ENCODE assay signal across 13 cellular contexts in genomic region chr3:36381311-36381956, GRCh38. TPM values are rescaled to one million over a fixed set of nuclear protein-coding genes. Genes with fewer than 3 reads are reported as not detected.
DNase-seq lines count a peak whose midpoint lies in the region; ATAC-seq and TF ChIP-seq lines count a peak whose summit lies in the region.
"Had no signal": no experiment of that assay in that cellular context is flagged by ENCODE, and none has a peak within 500 bp of the region (broad histone marks: within the 10 kb centered on the region; RNA-seq: fewer than 3 reads in every experiment).

No MANE protein-coding gene starts in this region.

- H3K9me3 Mint-ChIP-seq in activated CD4-positive, alpha-beta T cell treated with anti-CD3 and anti-CD28 coated beads, Interleukin-2, amount 10 ng/mL, durations not matched to agents 7 days and 5 days: no peaks in the 10 kb centered on the region
- H3K9me3 Mint-ChIP-seq in activated CD4-positive, alpha-beta T cell treated with anti-CD3 and anti-CD28 coated beads, Interleukin-2, amount 10 ng/mL, durations not matched to agents 24 days and 14 days: no peaks in the 10 kb centered on the region
- no peaks in the 10 kb centered on the region for H3K9me3 Mint-ChIP-seq in WTC11

- H3K36me3 ChIP-seq in iPS-18a (ENCODE audit: control insufficient read depth, low read depth, low read length) (no peaks in the 10 kb centered on the region), thoracic aorta (no peaks in the 10 kb centered on the region)

- POLR2A ChIA-PET in activated CD4-positive, alpha-beta T cell treated with anti-CD3 and anti-CD28 coated beads, Interleukin-2, amount 10 ng/mL, durations not matched to agents 7 days and 5 days (lab: Charles Lee): no interaction called here
- POLR2A ChIA-PET in WTC11 (lab: Charles Lee): interaction anchor here (0.6 to 2.1 kb wide), 2 partner anchors 18 to 116 kb away, joined by 4 to 7 read pairs; no protein-coding TSS in a partner anchor

- CTCF ChIA-PET in activated CD4-positive, alpha-beta T cell treated with anti-CD3 and anti-CD28 coated beads, Interleukin-2, amount 10 ng/mL, durations not matched to agents 7 days and 5 days (lab: Charles Lee): no interaction called here
- CTCF ChIA-PET in WTC11 (lab: Charles Lee): interaction anchor here (1.2 to 1.3 kb wide), 2 partner anchors 257 to 415 kb away, joined by 3 to 4 read pairs; no protein-coding TSS in a partner anchor

- ATAC-seq in WTC11: peak; percentile 65
- ATAC-seq in thoracic aorta (ENCODE audit: insufficient number of reproducible peaks, low FRiP score, low read depth): no peak
- no peak for ATAC-seq in GM18861 (IDR thresholded peaks at IDR 0.05; ENCODE audit: unreplicated experiment)
- no peak for ATAC-seq in HG03196 (IDR thresholded peaks at IDR 0.05; ENCODE audit: unreplicated experiment)

- no peaks in the 10 kb centered on the region for H3K9me3 ChIP-seq in iPS-18a (ENCODE audit: control insufficient read depth, low read depth, low read length)
- no peaks in the 10 kb centered on the region for H3K9me3 ChIP-seq in thoracic aorta

- no peaks in the 10 kb centered on the region for H3K36me3 Mint-ChIP-seq in activated CD4-positive, alpha-beta T cell treated with anti-CD3 and anti-CD28 coated beads, Interleukin-2, amount 10 ng/mL, durations not matched to agents 7 days and 5 days (ENCODE audit: low read depth)
- H3K36me3 Mint-ChIP-seq in activated CD4-positive, alpha-beta T cell treated with anti-CD3 and anti-CD28 coated beads, Interleukin-2, amount 10 ng/mL, durations not matched to agents 24 days and 14 days (ENCODE audit: low read depth): no peaks in the 10 kb centered on the region
- H3K36me3 Mint-ChIP-seq in WTC11: peaks cover 2% of the 10 kb centered on the region

- no peak overlapping the region for H3K27ac ChIP-seq in iPS-18a (ENCODE audit: low read length)
- peak overlapping the region; percentile 31 to 58 for H3K27ac ChIP-seq in thoracic aorta

- peaks cover 36% of the 10 kb centered on the region for H3K27me3 Mint-ChIP-seq in activated CD4-positive, alpha-beta T cell treated with anti-CD3 and anti-CD28 coated beads, Interleukin-2, amount 10 ng/mL, durations not matched to agents 7 days and 5 days
- H3K27me3 Mint-ChIP-seq in activated CD4-positive, alpha-beta T cell treated with anti-CD3 and anti-CD28 coated beads, Interleukin-2, amount 10 ng/mL, durations not matched to agents 24 days and 14 days: peaks cover 37% of the 10 kb centered on the region
- H3K27me3 Mint-ChIP-seq in WTC11 (ENCODE audit: low read depth): peaks cover 32% of the 10 kb centered on the region

- H3K27me3 ChIP-seq in iPS-18a (ENCODE audit: control insufficient read depth, insufficient read depth, low read length) (peaks cover 24% of the 10 kb centered on the region), thoracic aorta (replicated peaks; ENCODE audit: insufficient read depth) (no peaks in the 10 kb centered on the region)

- no peak for TF ChIP-seq CTCF in WTC11 (IDR thresholded peaks at IDR 0.05)
- no peak for TF ChIP-seq CTCF in thoracic aorta (IDR thresholded peaks at IDR 0.05)

- H3K27ac Mint-ChIP-seq in activated CD4-positive, alpha-beta T cell treated with anti-CD3 and anti-CD28 coated beads, Interleukin-2, amount 10 ng/mL, durations not matched to agents 7 days and 5 days: no peak overlapping the region
- no peak overlapping the region for H3K27ac Mint-ChIP-seq in activated CD4-positive, alpha-beta T cell treated with anti-CD3 and anti-CD28 coated beads, Interleukin-2, amount 10 ng/mL, durations not matched to agents 24 days and 14 days
- H3K27ac Mint-ChIP-seq in WTC11: no peak overlapping the region
- H3K27ac Mint-ChIP-seq: B cell had no signal

- peak overlapping the region; percentile 43 for H3K4me3 Mint-ChIP-seq in activated CD4-positive, alpha-beta T cell treated with anti-CD3 and anti-CD28 coated beads, Interleukin-2, amount 10 ng/mL, durations not matched to agents 7 days and 5 days
- H3K4me3 Mint-ChIP-seq in activated CD4-positive, alpha-beta T cell treated with anti-CD3 and anti-CD28 coated beads, Interleukin-2, amount 10 ng/mL, durations not matched to agents 24 days and 14 days: no peak overlapping the region
- peak overlapping the region; percentile 91 for H3K4me3 Mint-ChIP-seq in WTC11

- H3K4me1 ChIP-seq in iPS-18a (ENCODE audit: control insufficient read depth, low read depth, low read length) (peaks cover 14% of the 10 kb centered on the region), thoracic aorta (ENCODE audit: control insufficient read depth in 1 of 2, low read depth in 2 of 2) (peaks cover 0 to 20% of the 10 kb centered on the region in 2 donors)

- intact Hi-C loops in activated CD4-positive, alpha-beta T cell treated with anti-CD3 and anti-CD28 coated beads, Interleukin-2, amount 10 ng/mL, durations not matched to agents 24 days and 14 days (cut with micrococcal nuclease): no loop called here

- H3K4me1 Mint-ChIP-seq in activated CD4-positive, alpha-beta T cell treated with anti-CD3 and anti-CD28 coated beads, Interleukin-2, amount 10 ng/mL, durations not matched to agents 7 days and 5 days: peaks cover 9% of the 10 kb centered on the region
- peaks cover 4% of the 10 kb centered on the region for H3K4me1 Mint-ChIP-seq in activated CD4-positive, alpha-beta T cell treated with anti-CD3 and anti-CD28 coated beads, Interleukin-2, amount 10 ng/mL, durations not matched to agents 24 days and 14 days
- peaks cover 28% of the 10 kb centered on the region for H3K4me1 Mint-ChIP-seq in WTC11

- peak overlapping the region; percentile 82 for H3K4me3 ChIP-seq in iPS-18a (ENCODE audit: low read length)
- peak overlapping the region; percentile 87 for H3K4me3 ChIP-seq in thoracic aorta

- no peak for DNase-seq in activated CD4-positive, alpha-beta T cell treated with anti-CD3 and anti-CD28 coated beads, Interleukin-2, amount 10 ng/mL, durations not matched to agents 7 days and 5 days
- no peak for DNase-seq in activated CD4-positive, alpha-beta T cell treated with anti-CD3 and anti-CD28 coated beads, Interleukin-2, amount 10 ng/mL, durations not matched to agents 24 days and 14 days
- no peak for DNase-seq in WTC11 (ENCODE audit: low spot score)
- no peak for DNase-seq in thoracic aorta (ENCODE audit: low spot score)
- no peak for DNase-seq in stimulated activated CD4-positive, alpha-beta T cell treated with anti-CD3 and anti-CD28 coated beads, Interleukin-4, amount 100 ng/mL, for 24 hours
- DNase-seq: HCEC 1CT, NCI-H2227 treated with DMSO at 0.1 percent for 48 hours had no signal

- H3K9ac ChIP-seq in iPS-18a (ENCODE audit: low read length): peak overlapping the region; percentile 64

TF ChIP-seq in WTC11, 78 proteins besides CTCF, POLR2A, EP300 and RAD21:
- TF ChIP-seq MYBL2 (CRISPR knock-in tag; IDR thresholded peaks at IDR 0.05) (no peak), ZNF671 (CRISPR knock-in tag; IDR thresholded peaks at IDR 0.05) (no peak), ATF3 (CRISPR knock-in tag; conservative IDR thresholded peaks at IDR 0.05) (no peak), FOXK1 (CRISPR knock-in tag; IDR thresholded peaks at IDR 0.05) (no peak)
TF ChIP-seq in WTC11: peak in this region for 0.

RNA-seq across cellular contexts. Expression of gene STAC, which starts 1.1 kb away (rescaled TPM):
- under 1 TPM; 0.12 to 0.15 TPM for total RNA-seq in activated CD4-positive, alpha-beta T cell treated with anti-CD3 and anti-CD28 coated beads, Interleukin-2, amount 10 ng/mL, durations not matched to agents 7 days and 5 days
- total RNA-seq in activated CD4-positive, alpha-beta T cell treated with anti-CD3 and anti-CD28 coated beads, Interleukin-2, amount 10 ng/mL, durations not matched to agents 24 days and 14 days: not detected in 2 replicates
- 5.5 to 6.4 TPM (median 5.6 TPM) in 3 replicates for total RNA-seq in WTC11 (2021)
- 10 to 100 TPM; 42.5 to 62.3 TPM for total RNA-seq in thoracic aorta
- total RNA-seq: B cell; HT-29; T-helper 1 cell treated with Interleukin-12 subunit alpha and Interleukin-12 subunit beta and Interleukin-4 antibody, amounts not matched to agents 30 ng/mL and 1 ng/mL, for 36 hours had no signal
